10 cellular contexts compared by ENCODE assay signal in genomic region chr3:15982667-15983145, GRCh38.
DNase-seq lines count a peak whose midpoint lies in the region; ATAC-seq, FAIRE-seq and TF ChIP-seq lines count a peak whose summit lies in the region.
"Had no signal": no experiment of that assay in that cellular context is flagged by ENCODE, and none has a peak within 500 bp of the region (broad histone marks: within the 10 kb centered on the region; RNA-seq: fewer than 3 reads in every experiment).

No MANE protein-coding gene starts in this region.

- no peaks in the 10 kb centered on the region for H3K27me3 Mint-ChIP-seq in MCF 10A (ENCODE audit: insufficient read depth, unreplicated experiment)
- H3K27me3 Mint-ChIP-seq in activated CD4-positive, alpha-beta T cell treated with anti-CD3 and anti-CD28 coated beads, Interleukin-2, amount 10 ng/mL, durations not matched to agents 24 days and 14 days, result peaks cover 6% of the 10 kb centered on the region

- POLR2A ChIA-PET in A549 (lab: Yijun Ruan, JAX), result no interaction called here
- POLR2A ChIA-PET in MCF 10A (lab: Yijun Ruan, JAX), result interaction anchor here (0.6 to 1.9 kb wide), 25 partner anchors 8 to 198 kb away, joined by 3 to 9 read pairs (median 4); partner anchors contain the start of gene ANKRD28

- no peak overlapping the region for H3K4me3 ChIP-seq in A549
- H3K4me3 ChIP-seq: pancreas had no signal

- no TSS peak for BruUV-seq in MCF 10A (replicated peaks; lab: Mats Ljungman, UMichigan)

- 49% methylated on average over 10 of the region's 10 CpGs for WGBS in A549 (ENCODE audit: missing lambda C conversion rate)

- TF ChIP-seq EP300 in A549 (IDR thresholded peaks at IDR 0.05), result no peak

- no peak overlapping the region for H3K27ac ChIP-seq in A549
- H3K27ac ChIP-seq: pancreas had no signal

- TF ChIP-seq CTCF in A549 (IDR thresholded peaks at IDR 0.05) (no peak), MCF 10A (IDR thresholded peaks at IDR 0.05; ENCODE audit: unreplicated experiment) (no peak)

- H3K9me3 Mint-ChIP-seq in MCF 10A (ENCODE audit: unreplicated experiment), result no peaks in the 10 kb centered on the region
- H3K9me3 Mint-ChIP-seq in activated CD4-positive, alpha-beta T cell treated with anti-CD3 and anti-CD28 coated beads, Interleukin-2, amount 10 ng/mL, durations not matched to agents 24 days and 14 days, result peaks cover 13% of the 10 kb centered on the region

- ATAC-seq in A549, result peak; percentile 80 to 82

- H3K4me2 ChIP-seq in A549, result peak overlapping the region; percentile 26; the same call in 2 of the 3 replicates

- TF ChIP-seq POLR2A in A549 (IDR thresholded peaks at IDR 0.05; ENCODE audit: low read length), result no peak

- no peak for TF ChIP-seq RAD21 in A549 (conservative IDR thresholded peaks at IDR 0.05 in 1 of 2, IDR thresholded peaks at IDR 0.05 in 1 of 2)

- no peaks in the 10 kb centered on the region for H3K36me3 Mint-ChIP-seq in MCF 10A (ENCODE audit: insufficient read depth, unreplicated experiment)
- no peaks in the 10 kb centered on the region for H3K36me3 Mint-ChIP-seq in activated CD4-positive, alpha-beta T cell treated with anti-CD3 and anti-CD28 coated beads, Interleukin-2, amount 10 ng/mL, durations not matched to agents 24 days and 14 days (ENCODE audit: low read depth)

- DNase-seq in A549 (ENCODE audit: low read depth in 1 of 2, low spot score in 1 of 2), result no peak
- DNase-seq in HS-5 (ENCODE audit: low read depth), result peak; percentile 97
- DNase-seq in MCF 10A (ENCODE audit: unreplicated experiment), result peak; percentile 92
- peak; percentile 96 for DNase-seq in kidney tubule cell (ENCODE audit: low spot score)
- no peak for DNase-seq in HuH-7.5 (ENCODE audit: low spot score)
- no peak for DNase-seq in activated CD4-positive, alpha-beta T cell treated with anti-CD3 and anti-CD28 coated beads, Interleukin-2, amount 10 ng/mL, durations not matched to agents 24 days and 14 days
- DNase-seq in NCI-H748 treated with DMSO at 0.1 percent for 48 hours (lab: John Stamatoyannopoulos, UW), result no peak
- no peak for DNase-seq in NCI-H2029 (lab: John Stamatoyannopoulos, UW)
- DNase-seq: DND-41, pancreas had no signal

- peaks cover 23% of the 10 kb centered on the region for H3K4me1 Mint-ChIP-seq in MCF 10A (ENCODE audit: insufficient read depth, unreplicated experiment)
- H3K4me1 Mint-ChIP-seq in activated CD4-positive, alpha-beta T cell treated with anti-CD3 and anti-CD28 coated beads, Interleukin-2, amount 10 ng/mL, durations not matched to agents 24 days and 14 days, result no peaks in the 10 kb centered on the region

- peak overlapping the region; percentile 69 for H3K4me3 Mint-ChIP-seq in MCF 10A (ENCODE audit: unreplicated experiment)
- H3K4me3 Mint-ChIP-seq in activated CD4-positive, alpha-beta T cell treated with anti-CD3 and anti-CD28 coated beads, Interleukin-2, amount 10 ng/mL, durations not matched to agents 24 days and 14 days, result no peak overlapping the region

- no peak for FAIRE-seq in A549 (lab: Jason Lieb, UNC)
- FAIRE-seq: pancreas had no signal

- CTCF ChIA-PET in A549 (lab: Yijun Ruan, JAX), result interaction anchor here (0.7 kb wide), 1 partner anchor 65 kb away, joined by 3 read pairs; no protein-coding TSS in a partner anchor
- CTCF ChIA-PET in MCF 10A (lab: Yijun Ruan, JAX), result interaction anchor here (0.6 to 1.2 kb wide), 6 partner anchors 52 to 278 kb away, joined by 3 to 6 read pairs (median 4); no protein-coding TSS in a partner anchor

- intact Hi-C loops in MCF 10A (cut with micrococcal nuclease), result loop anchor here (2.0 kb wide), 1 partner anchor 124 kb away; no protein-coding TSS in a partner anchor
- intact Hi-C loops in activated CD4-positive, alpha-beta T cell treated with anti-CD3 and anti-CD28 coated beads, Interleukin-2, amount 10 ng/mL, durations not matched to agents 24 days and 14 days (cut with micrococcal nuclease), result no loop called here

- H3K9me3 ChIP-seq in A549, result no peaks in the 10 kb centered on the region
- H3K9me3 ChIP-seq: pancreas had no signal

- peaks cover 4% of the 10 kb centered on the region; the same call in 2 of the 3 replicates for H3K4me1 ChIP-seq in A549
- H3K4me1 ChIP-seq: pancreas had no signal

- H3K27ac Mint-ChIP-seq in MCF 10A (ENCODE audit: low read depth, unreplicated experiment), result peak overlapping the region; percentile 96
- H3K27ac Mint-ChIP-seq in activated CD4-positive, alpha-beta T cell treated with anti-CD3 and anti-CD28 coated beads, Interleukin-2, amount 10 ng/mL, durations not matched to agents 24 days and 14 days, result no peak overlapping the region

TF ChIP-seq in A549, 52 proteins besides CTCF, POLR2A, EP300 and RAD21:
- TF ChIP-seq JUNB (IDR thresholded peaks at IDR 0.05) (no peak), FOXS1 (CRISPR knock-in tag; IDR thresholded peaks at IDR 0.05) (no peak), RFX5 (IDR thresholded peaks at IDR 0.05) (no peak), EHF (CRISPR knock-in tag; IDR thresholded peaks at IDR 0.05) (no peak), HES2 (IDR thresholded peaks at IDR 0.05) (no peak), PBX3 (IDR thresholded peaks at IDR 0.05) (no peak), ZSCAN20 (CRISPR knock-in tag; IDR thresholded peaks at IDR 0.05) (no peak), ELK1 (IDR thresholded peaks at IDR 0.05; ENCODE audit: low read depth, low read length) (no peak), CBX8 (IDR thresholded peaks at IDR 0.05) (no peak), MAZ (IDR thresholded peaks at IDR 0.05; ENCODE audit: borderline replicate concordance, low read depth, low read length) (no peak), BHLHE40 (IDR thresholded peaks at IDR 0.05; ENCODE audit: low read depth, low read length) (no peak), ESRRA (IDR thresholded peaks at IDR 0.05; ENCODE audit: borderline replicate concordance, low read length) (no peak), CEBPB (IDR thresholded peaks at IDR 0.05) (no peak), HEYL (CRISPR knock-in tag; IDR thresholded peaks at IDR 0.05) (no peak), USF2 (IDR thresholded peaks at IDR 0.05) (no peak), HOXB5 (CRISPR knock-in tag; IDR thresholded peaks at IDR 0.05) (no peak)

Comparison
In these comparisons a context has a peak if more than half of its experiments do, and no peak if none do; other contexts are left out.
1. DNase-seq: peak in HS-5 (single experiment), MCF 10A (single experiment) and kidney tubule cell (single experiment); none in A549 (0 of 2), HuH-7.5 (single experiment), activated CD4-positive, alpha-beta T cell treated with anti-CD3 and anti-CD28 coated beads, Interleukin-2, amount 10 ng/mL, durations not matched to agents 24 days and 14 days (single experiment), NCI-H748 treated with DMSO at 0.1 percent for 48 hours (single experiment) and NCI-H2029 (single experiment).